11 cellular contexts compared by ENCODE assay signal in genomic region chr3:11238057-11238456, GRCh38. TPM values are rescaled to one million over a fixed set of nuclear protein-coding genes. Genes with fewer than 3 reads are reported as not detected.
DNase-seq lines count a peak whose midpoint lies in the region; ATAC-seq and TF ChIP-seq lines count a peak whose summit lies in the region.
"Had no signal": no experiment of that assay in that cellular context is flagged by ENCODE, and none has a peak within 500 bp of the region (broad histone marks: within the 10 kb centered on the region; RNA-seq: fewer than 3 reads in every experiment).

No MANE protein-coding gene starts in this region.

- TF ChIP-seq CTCF in mesothelial cell of epicardium (IDR thresholded peaks at IDR 0.05; ENCODE audit: unreplicated experiment) = no peak
- no peak for TF ChIP-seq CTCF in progenitor cell of endocrine pancreas (IDR thresholded peaks at IDR 0.05; ENCODE audit: unreplicated experiment)

- no peak for ATAC-seq in HG03025 (IDR thresholded peaks at IDR 0.05; ENCODE audit: low FRiP score, unreplicated experiment)

- no peaks in the 10 kb centered on the region for H3K36me3 Mint-ChIP-seq in mesothelial cell of epicardium
- H3K36me3 Mint-ChIP-seq in progenitor cell of endocrine pancreas (ENCODE audit: insufficient read depth) = no peaks in the 10 kb centered on the region

- DNase-seq in EH (ENCODE audit: low read depth) = peak; percentile 96
- DNase-seq in NCI-H226 = peak; percentile 91
- DNase-seq in amniotic stem cell (lab: John Stamatoyannopoulos, UW) = peak; percentile 53
- no peak for DNase-seq in mesothelial cell of epicardium (ENCODE audit: low spot score in 2 of 2, unreplicated experiment in 2 of 2)
- DNase-seq in NCI-H187 (lab: John Stamatoyannopoulos, UW) = no peak
- DNase-seq in progenitor cell of endocrine pancreas (ENCODE audit: low spot score, unreplicated experiment) = no peak
- DNase-seq in NCI-H2107 (lab: John Stamatoyannopoulos, UW) = no peak
- DNase-seq: activated gamma-delta T cell treated with Interleukin-2 at 50 U/mL for 16 hours, GDM1, NCI-H1694 had no signal

- H3K9me3 Mint-ChIP-seq in mesothelial cell of epicardium (peaks cover 12% of the 10 kb centered on the region), progenitor cell of endocrine pancreas (ENCODE audit: low read depth) (peaks cover 4% of the 10 kb centered on the region)

- peak overlapping the region; percentile 87 for H3K27ac Mint-ChIP-seq in mesothelial cell of epicardium
- no peak overlapping the region for H3K27ac Mint-ChIP-seq in progenitor cell of endocrine pancreas

- H3K4me3 Mint-ChIP-seq in mesothelial cell of epicardium (no peak overlapping the region), progenitor cell of endocrine pancreas (ENCODE audit: low read depth) (no peak overlapping the region)

- peaks cover 4% of the 10 kb centered on the region for H3K4me1 Mint-ChIP-seq in mesothelial cell of epicardium
- H3K4me1 Mint-ChIP-seq in progenitor cell of endocrine pancreas (ENCODE audit: low read depth) = no peaks in the 10 kb centered on the region

- H3K27me3 Mint-ChIP-seq in mesothelial cell of epicardium (ENCODE audit: low read depth) (peaks cover 13% of the 10 kb centered on the region), progenitor cell of endocrine pancreas (peaks cover 16% of the 10 kb centered on the region)

RNA-seq across cellular contexts. Expression of gene ATG7, which starts 34.1 kb away (rescaled TPM):
- 35.3 to 40.3 TPM (median 37.5 TPM) in 3 replicates for total RNA-seq in mesothelial cell of epicardium
- total RNA-seq in progenitor cell of endocrine pancreas = 29.1 and 31.3 TPM in 2 replicates

Comparison
In these comparisons a context has a peak if more than half of its experiments do, and no peak if none do; other contexts are left out.
1. DNase-seq: peak in EH (single experiment), NCI-H226 (single experiment) and amniotic stem cell (single experiment); none in mesothelial cell of epicardium (0 of 2), NCI-H187 (0 of 2), progenitor cell of endocrine pancreas (single experiment) and NCI-H2107 (single experiment).